18 cellular contexts compared by ENCODE assay signal in the genomic region with DNA sequence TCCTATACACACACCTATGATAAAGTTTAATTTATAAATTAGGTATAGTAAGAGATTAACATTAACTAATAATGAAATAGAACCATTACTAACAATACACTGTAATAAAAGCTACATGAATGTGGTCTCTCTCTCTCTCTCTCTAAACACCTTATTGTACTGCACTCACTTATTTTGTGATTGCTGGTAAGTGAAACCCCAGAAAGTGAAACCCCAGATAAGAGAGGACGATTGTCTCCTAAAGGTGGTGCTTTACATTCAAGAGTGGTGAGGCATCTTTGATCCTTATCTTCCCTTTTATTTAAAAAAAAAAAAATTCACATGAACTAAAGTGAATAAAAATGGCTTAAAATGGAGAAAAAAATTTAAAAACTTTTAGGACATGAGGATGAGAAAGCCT.
DNase-seq lines count a peak whose midpoint lies in the region; ATAC-seq and TF ChIP-seq lines count a peak whose summit lies in the region.
"Had no signal": no experiment of that assay in that cellular context is flagged by ENCODE, and none has a peak within 500 bp of the region (broad histone marks: within the 10 kb centered on the region; RNA-seq: fewer than 3 reads in every experiment).

No MANE protein-coding gene starts in this region.

- H3K36me3 ChIP-seq in CD4-positive, CD25-positive, alpha-beta regulatory T cell (ENCODE audit: control insufficient read depth, insufficient read depth, low read length), result peaks cover 9% of the 10 kb centered on the region
- peaks cover under 1% of the 10 kb centered on the region for H3K36me3 ChIP-seq in RWPE2 (ENCODE audit: low read depth)
- no peaks in the 10 kb centered on the region for H3K36me3 ChIP-seq in fibroblast of lung (ENCODE audit: control insufficient read depth, insufficient read depth, low read length)
- H3K36me3 ChIP-seq: prostate gland had no signal

- no peaks in the 10 kb centered on the region for H3K27me3 ChIP-seq in CD4-positive, CD25-positive, alpha-beta regulatory T cell (ENCODE audit: control insufficient read depth, insufficient read depth, low read length)
- no peaks in the 10 kb centered on the region for H3K27me3 ChIP-seq in RWPE2 (ENCODE audit: insufficient read depth, poor library complexity, severe bottlenecking)
- H3K27me3 ChIP-seq in fibroblast of lung (ENCODE audit: control insufficient read depth, insufficient read depth, low read length), result no peaks in the 10 kb centered on the region
- H3K27me3 ChIP-seq: suprapubic skin had no signal

- peak overlapping the region in 3 of 4 donors; percentile 35 to 79 (median 69) for H3K4me3 Mint-ChIP-seq in CD4-positive, CD25-positive, alpha-beta regulatory T cell
- H3K4me3 Mint-ChIP-seq: dendritic cell treated with granulocyte-macrophage colony-stimulating factor and Interleukin-4, amounts not matched to agents 40 ng/mL and 50 ng/mL, for 4 days had no signal

- peak overlapping the region; percentile 39 for H3K4me2 ChIP-seq in fibroblast of lung (ENCODE audit: extremely low read depth, insufficient read depth, low read length)

- H3K4me3 ChIP-seq in CD4-positive, CD25-positive, alpha-beta regulatory T cell (ENCODE audit: low read depth, low read length), result peak overlapping the region; percentile 52
- H3K4me3 ChIP-seq in RWPE2 (ENCODE audit: severe bottlenecking) (no peak overlapping the region), fibroblast of lung (replicated peaks in 1 of 4; ENCODE audit: control extremely low read depth in 1 of 4, insufficient read depth in 1 of 4, low read depth in 3 of 4, low read length in 4 of 4) (no peak overlapping the region)
- H3K4me3 ChIP-seq: prostate gland, suprapubic skin had no signal

- peaks cover 4% of the 10 kb centered on the region for H4K20me1 ChIP-seq in fibroblast of lung (ENCODE audit: control insufficient read depth, extremely low read depth, insufficient read depth, low read length)

- ATAC-seq in CD4-positive, CD25-positive, alpha-beta regulatory T cell (ENCODE audit: low read depth in 2 of 2), result peak; percentile 58 to 68
- ATAC-seq in GM18511 (IDR thresholded peaks at IDR 0.05; ENCODE audit: unreplicated experiment), result peak; percentile 73
- peak; percentile 35; the same call in 1 of the 3 replicates for ATAC-seq in RWPE2 (ENCODE audit: low read depth)
- ATAC-seq in HG03521 (IDR thresholded peaks at IDR 0.05; ENCODE audit: unreplicated experiment), result no peak
- ATAC-seq in GM21447 (IDR thresholded peaks at IDR 0.05; ENCODE audit: unreplicated experiment), result no peak
- ATAC-seq: left colon had no signal

- peaks cover 88% of the 10 kb centered on the region for H3K79me2 ChIP-seq in fibroblast of lung (ENCODE audit: control insufficient read depth, insufficient read depth, low read length)

- H3K27ac ChIP-seq in CD4-positive, CD25-positive, alpha-beta regulatory T cell (ENCODE audit: insufficient read depth, low read length, poor library complexity, severe bottlenecking), result no peak overlapping the region
- H3K27ac ChIP-seq in RWPE2 (ENCODE audit: poor library complexity, severe bottlenecking), result no peak overlapping the region
- H3K27ac ChIP-seq in fibroblast of lung (ENCODE audit: insufficient read depth, low read length), result no peak overlapping the region
- H3K27ac ChIP-seq: prostate gland, suprapubic skin had no signal

- H2AFZ ChIP-seq in fibroblast of lung (ENCODE audit: low read length), result no peak overlapping the region

- peaks cover 28% of the 10 kb centered on the region for H3K4me1 ChIP-seq in CD4-positive, CD25-positive, alpha-beta regulatory T cell (ENCODE audit: control insufficient read depth, insufficient read depth, low read length, poor library complexity, severe bottlenecking)
- H3K4me1 ChIP-seq in RWPE2 (ENCODE audit: insufficient read depth, poor library complexity, severe bottlenecking) (peaks cover 7% of the 10 kb centered on the region), fibroblast of lung (ENCODE audit: control insufficient read depth, extremely low read depth, insufficient read depth, low read length) (peaks cover 2% of the 10 kb centered on the region)

- H3K36me3 Mint-ChIP-seq in CD4-positive, CD25-positive, alpha-beta regulatory T cell, result peaks cover 10% of the 10 kb centered on the region

- TF ChIP-seq CTCF in RWPE2 (IDR thresholded peaks at IDR 0.05; ENCODE audit: poor library complexity, severe bottlenecking) (no peak), fibroblast of lung (conservative IDR thresholded peaks at IDR 0.05 in 1 of 2, IDR thresholded peaks at IDR 0.05 in 1 of 2; ENCODE audit: low read depth in 1 of 2, low read length in 2 of 2) (no peak)

- H3K27me3 Mint-ChIP-seq in CD4-positive, CD25-positive, alpha-beta regulatory T cell, result peaks cover 4% of the 10 kb centered on the region
- H3K27me3 Mint-ChIP-seq: dendritic cell treated with granulocyte-macrophage colony-stimulating factor and Interleukin-4, amounts not matched to agents 40 ng/mL and 50 ng/mL, for 4 days had no signal

- peak overlapping the region in 2 of 3 donors; percentile 65 to 71 for H3K27ac Mint-ChIP-seq in CD4-positive, CD25-positive, alpha-beta regulatory T cell
- H3K27ac Mint-ChIP-seq: dendritic cell treated with granulocyte-macrophage colony-stimulating factor and Interleukin-4, amounts not matched to agents 40 ng/mL and 50 ng/mL, for 4 days had no signal

- peak in 1 of 3 donors; percentile 74 for DNase-seq in CD4-positive, CD25-positive, alpha-beta regulatory T cell
- no peak for DNase-seq in RWPE2 (ENCODE audit: low spot score)
- DNase-seq in fibroblast of lung (ENCODE audit: low read depth in 2 of 2), result peak in 1 of 2 donors; percentile 14
- no peak for DNase-seq in SK-N-DZ (ENCODE audit: low spot score)
- DNase-seq: anterior cingulate cortex; DMS79; hippocampal formation; left colon; NCI-H2081 treated with DMSO at 0.1 percent for 48 hours; NCI-H774; SIG-M5; stimulated activated CD4-positive, alpha-beta T cell treated with anti-CD3 and anti-CD28 coated beads, Interleukin-12 subunit alpha, Interleukin-12 subunit beta, amount 100 ng/mL, for 4 hours had no signal

- H3K9me3 Mint-ChIP-seq in CD4-positive, CD25-positive, alpha-beta regulatory T cell, result no peaks in the 10 kb centered on the region
- H3K9me3 Mint-ChIP-seq: dendritic cell treated with granulocyte-macrophage colony-stimulating factor and Interleukin-4, amounts not matched to agents 40 ng/mL and 50 ng/mL, for 4 days had no signal

- no peaks in the 10 kb centered on the region for H3K9me3 ChIP-seq in CD4-positive, CD25-positive, alpha-beta regulatory T cell (ENCODE audit: control insufficient read depth in 2 of 2, low read length in 2 of 2)
- H3K9me3 ChIP-seq in RWPE2 (ENCODE audit: severe bottlenecking), result no peaks in the 10 kb centered on the region
- no peaks in the 10 kb centered on the region for H3K9me3 ChIP-seq in fibroblast of lung (ENCODE audit: control insufficient read depth, insufficient read depth, low read depth, low read length)
- H3K9me3 ChIP-seq: prostate gland, suprapubic skin had no signal

- peaks cover 40 to 85% (median 59%) of the 10 kb centered on the region in 4 donors for H3K4me1 Mint-ChIP-seq in CD4-positive, CD25-positive, alpha-beta regulatory T cell

- no peak overlapping the region for H3K9ac ChIP-seq in fibroblast of lung (ENCODE audit: insufficient read depth, low read length)

Comparison
In these comparisons a context has a peak if more than half of its experiments do, and no peak if none do; other contexts are left out.
1. ATAC-seq: peak in CD4-positive, CD25-positive, alpha-beta regulatory T cell (2 of 2), GM18511 (single experiment) and RWPE2 (single experiment); none in HG03521 (single experiment) and GM21447 (single experiment).